ENCODE assay signal across 8 cellular contexts in genomic region chr1:39409055-39409816, GRCh38.
A peak's percentile ranks its signal among the peaks of the same experiment; 100 is the strongest.
DNase-seq lines count a peak whose midpoint lies in the region; ATAC-seq and TF ChIP-seq lines count a peak whose summit lies in the region.

No MANE protein-coding gene starts in this region.

- H3K9me3 Mint-ChIP-seq in central memory CD8-positive, alpha-beta T cell = no peaks in the 10 kb centered on the region

- H3K36me3 ChIP-seq in OCI-LY3 (replicated peaks; ENCODE audit: low read depth, low read length) (no peaks in the 10 kb centered on the region), spleen (peaks cover 0 to 26% (median 10%) of the 10 kb centered on the region in 6 donors)

- DNase-seq in NCI-H82 (lab: John Stamatoyannopoulos, UW) (peak; percentile 58), NCI-H82 treated with DMSO at 0.1 percent for 48 hours (lab: John Stamatoyannopoulos, UW; ENCODE audit: unreplicated experiment) (no peak), islet precursor cell (peak; percentile 71), spleen (peak; percentile 83), GOT3 (lab: John Stamatoyannopoulos, UW) (no peak)
- peak in 1 of 2 donors; percentile 25 for DNase-seq in central memory CD8-positive, alpha-beta T cell (ENCODE audit: low spot score in 2 of 2)

- H3K9ac ChIP-seq in OCI-LY3 (ENCODE audit: low read length) = peak overlapping the region; percentile 34; the same call in 1 of the 2 replicates

- no peak overlapping the region for H3K27ac ChIP-seq in OCI-LY3 (ENCODE audit: low read length)
- peak overlapping the region; percentile 43 to 94 (median 90) for H3K27ac ChIP-seq in spleen

- H3K9me3 ChIP-seq in OCI-LY3 (ENCODE audit: insufficient read depth, low read length) = no peaks in the 10 kb centered on the region
- no peaks in the 10 kb centered on the region for H3K9me3 ChIP-seq in spleen

- peak; percentile 33 for ATAC-seq in HG02678 (IDR thresholded peaks at IDR 0.05; ENCODE audit: unreplicated experiment)
- ATAC-seq in central memory CD8-positive, alpha-beta T cell (replicated peaks; ENCODE audit: extremely low read depth, poor library complexity, severe bottlenecking) = no peak

- H3K4me3 ChIP-seq in OCI-LY3 (ENCODE audit: low read length) (peak overlapping the region; percentile 78), spleen (peak overlapping the region; percentile 52 to 90 (median 80))

- no peak overlapping the region for H2AFZ ChIP-seq in OCI-LY3 (ENCODE audit: low read depth, low read length)

- H3K27ac Mint-ChIP-seq in central memory CD8-positive, alpha-beta T cell (ENCODE audit: low read depth) = no peak overlapping the region

- H3K27me3 ChIP-seq in OCI-LY3 (ENCODE audit: low read depth, low read length) (no peaks in the 10 kb centered on the region), spleen (replicated peaks in 1 of 7) (no peaks in the 10 kb centered on the region)

- H3K27me3 Mint-ChIP-seq in central memory CD8-positive, alpha-beta T cell = no peaks in the 10 kb centered on the region

- peak overlapping the region; percentile 68 for H3K4me2 ChIP-seq in OCI-LY3 (ENCODE audit: low read length)

- peaks cover 63% of the 10 kb centered on the region for H3K4me1 Mint-ChIP-seq in central memory CD8-positive, alpha-beta T cell

- H3K79me2 ChIP-seq in OCI-LY3 (ENCODE audit: low read length) = no peaks in the 10 kb centered on the region

- peaks cover 16% of the 10 kb centered on the region for H3K4me1 ChIP-seq in OCI-LY3 (ENCODE audit: low read length)
- peaks cover 30 to 95% (median 78%) of the 10 kb centered on the region in 6 donors for H3K4me1 ChIP-seq in spleen

- peak overlapping the region; percentile 89 for H3K4me3 Mint-ChIP-seq in central memory CD8-positive, alpha-beta T cell

- TF ChIP-seq POLR2A in spleen (IDR thresholded peaks at IDR 0.05) = peak in 1 of 3 donors; percentile 52

- WGBS in spleen, 5 donors = 1 to 6% (median 3%) methylated on average over 4 to 71 of the region's 71 CpGs

- peaks cover 21% of the 10 kb centered on the region for H3K36me3 Mint-ChIP-seq in central memory CD8-positive, alpha-beta T cell (ENCODE audit: insufficient read depth)

- peaks cover 11% of the 10 kb centered on the region for H4K20me1 ChIP-seq in OCI-LY3 (ENCODE audit: insufficient read depth, low read length)

- intact Hi-C loops in spleen (cut with DNase I; ENCODE audit: low total_unique reads) = no loop called here

- no peak for TF ChIP-seq CTCF in OCI-LY3 (IDR thresholded peaks at IDR 0.05; ENCODE audit: low read depth, low read length)
- TF ChIP-seq CTCF in spleen (IDR thresholded peaks at IDR 0.05 in 8 of 11, conservative IDR thresholded peaks at IDR 0.05 in 3 of 11) = no peak

Comparison
In these comparisons a context has a peak if more than half of its experiments do, and no peak if none do; other contexts are left out.
1. DNase-seq: peak in NCI-H82 (single experiment), islet precursor cell (single experiment) and spleen (single experiment); none in NCI-H82 treated with DMSO at 0.1 percent for 48 hours (single experiment) and GOT3 (single experiment).